In the genomic region with DNA sequence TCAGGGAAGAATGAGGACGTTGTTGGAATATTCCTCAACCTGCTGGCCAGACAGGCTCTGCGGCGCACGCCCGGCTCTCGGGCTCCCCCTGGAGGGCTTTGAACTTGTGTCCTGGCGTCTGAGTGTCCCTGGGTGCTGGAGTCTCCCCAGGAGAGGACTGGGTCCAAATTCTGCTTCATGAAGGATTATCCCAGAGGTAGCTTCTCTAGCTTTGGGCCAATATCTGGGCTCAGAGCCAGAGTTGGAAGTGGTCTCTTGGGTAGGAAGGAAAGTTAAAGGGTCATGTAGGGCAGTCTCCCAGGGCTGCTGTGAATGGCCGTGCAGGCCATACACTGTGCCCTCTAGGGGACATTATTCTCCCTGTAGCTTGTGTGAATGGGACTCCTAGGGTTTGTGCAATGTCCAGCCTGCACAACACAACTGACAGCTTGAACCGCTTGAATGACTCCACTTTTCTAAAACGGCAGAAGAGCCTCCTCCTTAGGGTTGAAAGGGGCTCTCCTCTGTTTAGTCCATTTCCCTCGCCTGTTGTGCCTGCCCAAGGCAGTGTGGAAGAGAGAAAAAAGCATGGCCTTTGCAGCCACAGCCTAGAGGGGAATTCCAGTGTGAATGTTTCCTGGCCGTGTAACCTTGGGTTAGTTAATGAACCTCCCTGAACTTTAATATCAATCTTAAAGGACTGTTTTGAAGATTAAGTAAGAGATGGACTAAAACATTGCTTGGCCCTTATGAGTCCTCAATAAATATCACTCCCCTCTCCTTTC, we compare ENCODE assay signal across 1 cellular context.
A peak's percentile ranks its signal among the peaks of the same experiment; 100 is the strongest.
TF ChIP-seq lines count a peak whose summit lies in the region.

No MANE protein-coding gene starts in this region.

TF ChIP-seq in K562, 482 proteins besides CTCF, POLR2A, EP300 and RAD21 (continued from another document):
- TF ChIP-seq, protein P1, sequence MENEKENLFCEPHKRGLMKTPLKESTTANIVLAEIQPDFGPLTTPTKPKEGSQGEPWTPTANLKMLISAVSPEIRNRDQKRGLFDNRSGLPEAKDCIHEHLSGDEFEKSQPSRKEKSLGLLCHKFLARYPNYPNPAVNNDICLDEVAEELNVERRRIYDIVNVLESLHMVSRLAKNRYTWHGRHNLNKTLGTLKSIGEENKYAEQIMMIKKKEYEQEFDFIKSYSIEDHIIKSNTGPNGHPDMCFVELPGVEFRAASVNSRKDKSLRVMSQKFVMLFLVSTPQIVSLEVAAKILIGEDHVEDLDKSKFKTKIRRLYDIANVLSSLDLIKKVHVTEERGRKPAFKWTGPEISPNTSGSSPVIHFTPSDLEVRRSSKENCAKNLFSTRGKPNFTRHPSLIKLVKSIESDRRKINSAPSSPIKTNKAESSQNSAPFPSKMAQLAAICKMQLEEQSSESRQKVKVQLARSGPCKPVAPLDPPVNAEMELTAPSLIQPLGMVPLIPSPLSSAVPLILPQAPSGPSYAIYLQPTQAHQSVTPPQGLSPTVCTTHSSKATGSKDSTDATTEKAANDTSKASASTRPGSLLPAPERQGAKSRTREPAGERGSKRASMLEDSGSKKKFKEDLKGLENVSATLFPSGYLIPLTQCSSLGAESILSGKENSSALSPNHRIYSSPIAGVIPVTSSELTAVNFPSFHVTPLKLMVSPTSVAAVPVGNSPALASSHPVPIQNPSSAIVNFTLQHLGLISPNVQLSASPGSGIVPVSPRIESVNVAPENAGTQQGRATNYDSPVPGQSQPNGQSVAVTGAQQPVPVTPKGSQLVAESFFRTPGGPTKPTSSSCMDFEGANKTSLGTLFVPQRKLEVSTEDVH (IDR thresholded peaks at IDR 0.05; ENCODE audit: low read depth, partially characterized antibody), result peak; percentile 42
- TF ChIP-seq CTBP1 (IDR thresholded peaks at IDR 0.05; ENCODE audit: borderline replicate concordance) (peak; percentile 23; the same call in 1 of the 2 replicates), ZBTB17 (CRISPR knock-in tag; IDR thresholded peaks at IDR 0.05) (0 out of 2 replicates have a peak, but pooled peaks have one; percentile 24), ARID1B (IDR thresholded peaks at IDR 0.05) (no peak), YY1 (IDR thresholded peaks at IDR 0.05; ENCODE audit: borderline replicate concordance in 1 of 3, control insufficient read depth in 1 of 3, extremely low read depth in 1 of 3, insufficient read depth in 3 of 3, insufficient read length in 1 of 3, insufficient replicate concordance in 2 of 3, low read depth in 1 of 3, low read length in 2 of 3) (peak in 1 of 3 experiments; percentile 16), ZNF436 (CRISPR knock-in tag; IDR thresholded peaks at IDR 0.05) (no peak), ELF2 (CRISPR knock-in tag; IDR thresholded peaks at IDR 0.05) (no peak), SMC3 (conservative IDR thresholded peaks at IDR 0.05; ENCODE audit: insufficient read depth, low read depth, low read length) (peak; percentile 56), RAD51 (IDR thresholded peaks at IDR 0.05; ENCODE audit: borderline replicate concordance, low read depth) (no peak), BRCA1 (IDR thresholded peaks at IDR 0.05) (no peak), BRCA1 (CRISPR knock-in tag; IDR thresholded peaks at IDR 0.05) (no peak), SMAD4 (CRISPR knock-in tag; conservative IDR thresholded peaks at IDR 0.05) (peak; percentile 81), POLR3A (IDR thresholded peaks at IDR 0.05; ENCODE audit: borderline replicate concordance, extremely low read depth, insufficient read depth, insufficient read length) (no peak), ATF7 (IDR thresholded peaks at IDR 0.05) (peak; percentile 54; the same call in 1 of the 2 replicates), ZFX (CRISPR knock-in tag; IDR thresholded peaks at IDR 0.05) (0 out of 2 replicates have a peak, but pooled peaks have one; percentile 13), NEUROD1 (IDR thresholded peaks at IDR 0.05; ENCODE audit: borderline replicate concordance, low read depth, low read length, partially characterized antibody) (peak; percentile 21), ZNF431 (CRISPR knock-in tag; IDR thresholded peaks at IDR 0.05) (no peak), HCFC1 (IDR thresholded peaks at IDR 0.05; ENCODE audit: low read depth, low read length) (no peak), KLF6 (CRISPR knock-in tag; IDR thresholded peaks at IDR 0.05; ENCODE audit: borderline replicate concordance) (no peak), MAFG (tag; conservative IDR thresholded peaks at IDR 0.05) (no peak), PCBP1 (IDR thresholded peaks at IDR 0.05; ENCODE audit: low read depth, low read length, poor library complexity, severe bottlenecking) (no peak), CEBPG (CRISPR knock-in tag; IDR thresholded peaks at IDR 0.05) (no peak), CEBPG (tag; conservative IDR thresholded peaks at IDR 0.05 in 1 of 2, IDR thresholded peaks at IDR 0.05 in 1 of 2) (peak in 1 of 2 experiments; percentile 54; a peak in 2 of 4 replicates), TAF7 (tag; IDR thresholded peaks at IDR 0.05) (no peak), TEAD2 (tag; IDR thresholded peaks at IDR 0.05) (no peak), L3MBTL2 (IDR thresholded peaks at IDR 0.05) (peak; percentile 15; the same call in 1 of the 2 replicates), FOXA3 (CRISPR knock-in tag; conservative IDR thresholded peaks at IDR 0.05 in 1 of 2, IDR thresholded peaks at IDR 0.05 in 1 of 2) (no peak), CEBPB (tag; IDR thresholded peaks at IDR 0.05) (peak; percentile 49; the same call in 1 of the 2 replicates), ZNF274 (IDR thresholded peaks at IDR 0.05; ENCODE audit: borderline replicate concordance, low read depth, low read length) (no peak), ESRRA (IDR thresholded peaks at IDR 0.05; ENCODE audit: borderline replicate concordance, low read depth) (0 out of 2 replicates have a peak, but pooled peaks have one; percentile 19), CXXC5 (CRISPR knock-in tag; IDR thresholded peaks at IDR 0.05) (0 out of 2 replicates have a peak, but pooled peaks have one; percentile 13), ATF1 (CRISPR knock-in tag; IDR thresholded peaks at IDR 0.05) (no peak), ATF1 (tag; IDR thresholded peaks at IDR 0.05) (0 out of 2 replicates have a peak, but pooled peaks have one; percentile 21)
- TF ChIP-seq, protein P2, sequence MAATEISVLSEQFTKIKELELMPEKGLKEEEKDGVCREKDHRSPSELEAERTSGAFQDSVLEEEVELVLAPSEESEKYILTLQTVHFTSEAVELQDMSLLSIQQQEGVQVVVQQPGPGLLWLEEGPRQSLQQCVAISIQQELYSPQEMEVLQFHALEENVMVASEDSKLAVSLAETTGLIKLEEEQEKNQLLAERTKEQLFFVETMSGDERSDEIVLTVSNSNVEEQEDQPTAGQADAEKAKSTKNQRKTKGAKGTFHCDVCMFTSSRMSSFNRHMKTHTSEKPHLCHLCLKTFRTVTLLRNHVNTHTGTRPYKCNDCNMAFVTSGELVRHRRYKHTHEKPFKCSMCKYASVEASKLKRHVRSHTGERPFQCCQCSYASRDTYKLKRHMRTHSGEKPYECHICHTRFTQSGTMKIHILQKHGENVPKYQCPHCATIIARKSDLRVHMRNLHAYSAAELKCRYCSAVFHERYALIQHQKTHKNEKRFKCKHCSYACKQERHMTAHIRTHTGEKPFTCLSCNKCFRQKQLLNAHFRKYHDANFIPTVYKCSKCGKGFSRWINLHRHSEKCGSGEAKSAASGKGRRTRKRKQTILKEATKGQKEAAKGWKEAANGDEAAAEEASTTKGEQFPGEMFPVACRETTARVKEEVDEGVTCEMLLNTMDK (IDR thresholded peaks at IDR 0.05; ENCODE audit: borderline replicate concordance, insufficient read depth, low read depth, low read length, poor library complexity, severe bottlenecking), result peak; percentile 33
- TF ChIP-seq, protein P3, sequence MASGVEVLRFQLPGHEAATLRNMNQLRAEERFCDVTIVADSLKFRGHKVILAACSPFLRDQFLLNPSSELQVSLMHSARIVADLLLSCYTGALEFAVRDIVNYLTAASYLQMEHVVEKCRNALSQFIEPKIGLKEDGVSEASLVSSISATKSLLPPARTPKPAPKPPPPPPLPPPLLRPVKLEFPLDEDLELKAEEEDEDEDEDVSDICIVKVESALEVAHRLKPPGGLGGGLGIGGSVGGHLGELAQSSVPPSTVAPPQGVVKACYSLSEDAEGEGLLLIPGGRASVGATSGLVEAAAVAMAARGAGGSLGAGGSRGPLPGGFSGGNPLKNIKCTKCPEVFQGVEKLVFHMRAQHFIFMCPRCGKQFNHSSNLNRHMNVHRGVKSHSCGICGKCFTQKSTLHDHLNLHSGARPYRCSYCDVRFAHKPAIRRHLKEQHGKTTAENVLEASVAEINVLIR (CRISPR knock-in tag; IDR thresholded peaks at IDR 0.05), result no peak
- TF ChIP-seq, protein P4, sequence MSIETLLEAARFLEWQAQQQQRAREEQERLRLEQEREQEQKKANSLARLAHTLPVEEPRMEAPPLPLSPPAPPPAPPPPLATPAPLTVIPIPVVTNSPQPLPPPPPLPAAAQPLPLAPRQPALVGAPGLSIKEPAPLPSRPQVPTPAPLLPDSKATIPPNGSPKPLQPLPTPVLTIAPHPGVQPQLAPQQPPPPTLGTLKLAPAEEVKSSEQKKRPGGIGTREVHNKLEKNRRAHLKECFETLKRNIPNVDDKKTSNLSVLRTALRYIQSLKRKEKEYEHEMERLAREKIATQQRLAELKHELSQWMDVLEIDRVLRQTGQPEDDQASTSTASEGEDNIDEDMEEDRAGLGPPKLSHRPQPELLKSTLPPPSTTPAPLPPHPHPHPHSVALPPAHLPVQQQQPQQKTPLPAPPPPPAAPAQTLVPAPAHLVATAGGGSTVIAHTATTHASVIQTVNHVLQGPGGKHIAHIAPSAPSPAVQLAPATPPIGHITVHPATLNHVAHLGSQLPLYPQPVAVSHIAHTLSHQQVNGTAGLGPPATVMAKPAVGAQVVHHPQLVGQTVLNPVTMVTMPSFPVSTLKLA (conservative IDR thresholded peaks at IDR 0.05), result no peak
- TF ChIP-seq, protein P5, sequence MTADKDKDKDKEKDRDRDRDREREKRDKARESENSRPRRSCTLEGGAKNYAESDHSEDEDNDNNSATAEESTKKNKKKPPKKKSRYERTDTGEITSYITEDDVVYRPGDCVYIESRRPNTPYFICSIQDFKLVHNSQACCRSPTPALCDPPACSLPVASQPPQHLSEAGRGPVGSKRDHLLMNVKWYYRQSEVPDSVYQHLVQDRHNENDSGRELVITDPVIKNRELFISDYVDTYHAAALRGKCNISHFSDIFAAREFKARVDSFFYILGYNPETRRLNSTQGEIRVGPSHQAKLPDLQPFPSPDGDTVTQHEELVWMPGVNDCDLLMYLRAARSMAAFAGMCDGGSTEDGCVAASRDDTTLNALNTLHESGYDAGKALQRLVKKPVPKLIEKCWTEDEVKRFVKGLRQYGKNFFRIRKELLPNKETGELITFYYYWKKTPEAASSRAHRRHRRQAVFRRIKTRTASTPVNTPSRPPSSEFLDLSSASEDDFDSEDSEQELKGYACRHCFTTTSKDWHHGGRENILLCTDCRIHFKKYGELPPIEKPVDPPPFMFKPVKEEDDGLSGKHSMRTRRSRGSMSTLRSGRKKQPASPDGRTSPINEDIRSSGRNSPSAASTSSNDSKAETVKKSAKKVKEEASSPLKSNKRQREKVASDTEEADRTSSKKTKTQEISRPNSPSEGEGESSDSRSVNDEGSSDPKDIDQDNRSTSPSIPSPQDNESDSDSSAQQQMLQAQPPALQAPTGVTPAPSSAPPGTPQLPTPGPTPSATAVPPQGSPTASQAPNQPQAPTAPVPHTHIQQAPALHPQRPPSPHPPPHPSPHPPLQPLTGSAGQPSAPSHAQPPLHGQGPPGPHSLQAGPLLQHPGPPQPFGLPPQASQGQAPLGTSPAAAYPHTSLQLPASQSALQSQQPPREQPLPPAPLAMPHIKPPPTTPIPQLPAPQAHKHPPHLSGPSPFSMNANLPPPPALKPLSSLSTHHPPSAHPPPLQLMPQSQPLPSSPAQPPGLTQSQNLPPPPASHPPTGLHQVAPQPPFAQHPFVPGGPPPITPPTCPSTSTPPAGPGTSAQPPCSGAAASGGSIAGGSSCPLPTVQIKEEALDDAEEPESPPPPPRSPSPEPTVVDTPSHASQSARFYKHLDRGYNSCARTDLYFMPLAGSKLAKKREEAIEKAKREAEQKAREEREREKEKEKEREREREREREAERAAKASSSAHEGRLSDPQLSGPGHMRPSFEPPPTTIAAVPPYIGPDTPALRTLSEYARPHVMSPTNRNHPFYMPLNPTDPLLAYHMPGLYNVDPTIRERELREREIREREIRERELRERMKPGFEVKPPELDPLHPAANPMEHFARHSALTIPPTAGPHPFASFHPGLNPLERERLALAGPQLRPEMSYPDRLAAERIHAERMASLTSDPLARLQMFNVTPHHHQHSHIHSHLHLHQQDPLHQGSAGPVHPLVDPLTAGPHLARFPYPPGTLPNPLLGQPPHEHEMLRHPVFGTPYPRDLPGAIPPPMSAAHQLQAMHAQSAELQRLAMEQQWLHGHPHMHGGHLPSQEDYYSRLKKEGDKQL (CRISPR knock-in tag; IDR thresholded peaks at IDR 0.05; ENCODE audit: borderline replicate concordance), result no peak
- TF ChIP-seq, protein P6, sequence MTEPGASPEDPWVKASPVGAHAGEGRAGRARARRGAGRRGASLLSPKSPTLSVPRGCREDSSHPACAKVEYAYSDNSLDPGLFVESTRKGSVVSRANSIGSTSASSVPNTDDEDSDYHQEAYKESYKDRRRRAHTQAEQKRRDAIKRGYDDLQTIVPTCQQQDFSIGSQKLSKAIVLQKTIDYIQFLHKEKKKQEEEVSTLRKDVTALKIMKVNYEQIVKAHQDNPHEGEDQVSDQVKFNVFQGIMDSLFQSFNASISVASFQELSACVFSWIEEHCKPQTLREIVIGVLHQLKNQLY (CRISPR knock-in tag; conservative IDR thresholded peaks at IDR 0.05), result no peak
